In genomic region chr22:38924197-38924952, GRCh38 we compare ENCODE assay signal across 1 cellular context.
TF ChIP-seq lines count a peak whose summit lies in the region.

No MANE protein-coding gene starts in this region.

TF ChIP-seq in SK-N-SH, 30 proteins besides CTCF, POLR2A, EP300 and RAD21 (continued from another document):
- TF ChIP-seq REST (IDR thresholded peaks at IDR 0.05; ENCODE audit: low read depth, low read length) (no peak), MXI1 (IDR thresholded peaks at IDR 0.05; ENCODE audit: low read depth, low read length) (peak; percentile 41; the same call in 1 of the 2 replicates), NFIC (IDR thresholded peaks at IDR 0.05; ENCODE audit: borderline replicate concordance) (peak; percentile 92), EZH2phosphoT487 (IDR thresholded peaks at IDR 0.05; ENCODE audit: borderline replicate concordance, low read depth) (no peak), SIN3A (IDR thresholded peaks at IDR 0.05; ENCODE audit: borderline replicate concordance, low read depth, low read length) (no peak), USF1 (IDR thresholded peaks at IDR 0.05; ENCODE audit: borderline replicate concordance, low read depth) (no peak), FOSL2 (IDR thresholded peaks at IDR 0.05; ENCODE audit: borderline replicate concordance, low read depth) (peak; percentile 40; the same call in 1 of the 2 replicates), ELF1 (IDR thresholded peaks at IDR 0.05) (no peak), ZBTB33 (IDR thresholded peaks at IDR 0.05; ENCODE audit: borderline replicate concordance, low read depth) (no peak), NRF1 (IDR thresholded peaks at IDR 0.05; ENCODE audit: low read depth, low read length) (no peak), RFX5 (IDR thresholded peaks at IDR 0.05; ENCODE audit: low read length) (no peak), MAX (IDR thresholded peaks at IDR 0.05; ENCODE audit: low read depth) (no peak)
